Comparison of ENCODE assay signal across 8 cellular contexts in the genomic region with DNA sequence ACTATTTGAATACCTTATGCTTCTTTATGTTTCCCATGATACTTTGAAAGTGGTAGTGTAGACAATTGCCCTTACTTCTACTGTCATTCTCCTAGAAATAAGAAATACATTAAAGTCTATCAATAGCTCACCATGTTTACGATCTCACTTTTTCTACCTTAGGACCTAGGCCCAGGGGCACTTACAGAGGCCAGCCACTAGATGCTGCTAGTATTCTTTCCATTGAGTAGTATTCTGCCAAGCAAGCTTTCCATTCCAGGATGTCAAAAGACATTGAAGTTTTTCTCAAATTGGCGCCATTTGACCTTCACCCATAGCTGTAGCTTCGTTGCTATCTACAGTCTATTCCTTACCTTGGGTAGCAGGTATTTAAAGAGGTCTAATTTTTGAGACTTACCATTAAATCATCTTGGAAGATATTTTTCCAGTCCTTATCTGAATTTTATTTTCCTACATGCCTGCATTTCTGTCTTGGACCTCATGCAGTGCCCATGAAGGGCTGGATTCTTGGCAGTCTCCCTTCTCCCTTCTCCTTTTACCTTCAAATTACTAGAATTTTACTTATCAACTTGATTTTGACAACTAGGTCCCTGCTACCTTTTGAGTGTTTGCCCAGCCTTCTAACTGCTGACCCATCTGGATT.
DNase-seq lines count a peak whose midpoint lies in the region; ATAC-seq and TF ChIP-seq lines count a peak whose summit lies in the region.

No MANE protein-coding gene starts in this region.

- no peaks in the 10 kb centered on the region for H3K9me3 ChIP-seq in left lung

- H3K27me3 Mint-ChIP-seq in activated CD4-positive, alpha-beta memory T cell treated with anti-CD3 and anti-CD28 coated beads for 36 hours = no peaks in the 10 kb centered on the region

- ATAC-seq in GM19455 (IDR thresholded peaks at IDR 0.05; ENCODE audit: unreplicated experiment) (peak; percentile 83), HG03520 (IDR thresholded peaks at IDR 0.05; ENCODE audit: unreplicated experiment) (peak; percentile 89), left lung (peak; percentile 94)

- H3K27ac ChIP-seq in brain microvascular endothelial cell (no peak overlapping the region), left lung (no peak overlapping the region)

- intact Hi-C loops in left lung (cut with DNase I) = no loop called here
- intact Hi-C loops in activated CD4-positive, alpha-beta memory T cell treated with anti-CD3 and anti-CD28 coated beads for 36 hours (cut with micrococcal nuclease) = no loop called here

- H3K4me3 ChIP-seq in brain microvascular endothelial cell (ENCODE audit: low read depth, low read length) (no peak overlapping the region), left lung (no peak overlapping the region)

- H3K36me3 ChIP-seq in brain microvascular endothelial cell (replicated peaks) = no peaks in the 10 kb centered on the region
- H3K36me3 ChIP-seq in left lung = no peaks in the 10 kb centered on the region

- DNase-seq in Caki2 (ENCODE audit: low read depth) (peak; percentile 27), NCI-H526 treated with DMSO at 0.1 percent for 48 hours (lab: John Stamatoyannopoulos, UW) (peak; percentile 37), brain microvascular endothelial cell (peak; percentile 58), left lung (no peak), activated gamma-delta T cell (lab: John Stamatoyannopoulos, UW) (no peak)
- DNase-seq in activated CD4-positive, alpha-beta memory T cell treated with anti-CD3 and anti-CD28 coated beads for 36 hours = no peak

- H3K27me3 ChIP-seq in brain microvascular endothelial cell (replicated peaks) (no peaks in the 10 kb centered on the region), left lung (no peaks in the 10 kb centered on the region)

- peak; percentile 100 for TF ChIP-seq CTCF in brain microvascular endothelial cell (IDR thresholded peaks at IDR 0.05; ENCODE audit: low read depth, low read length, missing control alignments)
- TF ChIP-seq CTCF in left lung (IDR thresholded peaks at IDR 0.05) = peak; percentile 51 to 79

- CTCF ChIA-PET in activated CD4-positive, alpha-beta memory T cell treated with anti-CD3 and anti-CD28 coated beads for 36 hours (lab: Charles Lee) = no interaction called here

- no peaks in the 10 kb centered on the region for H3K4me1 ChIP-seq in left lung

- H3K27ac Mint-ChIP-seq in activated CD4-positive, alpha-beta memory T cell treated with anti-CD3 and anti-CD28 coated beads for 36 hours = no peak overlapping the region

- H3K9me3 Mint-ChIP-seq in activated CD4-positive, alpha-beta memory T cell treated with anti-CD3 and anti-CD28 coated beads for 36 hours = peaks cover 2% of the 10 kb centered on the region

- POLR2A ChIA-PET in activated CD4-positive, alpha-beta memory T cell treated with anti-CD3 and anti-CD28 coated beads for 36 hours (lab: Charles Lee) = no interaction called here

- in situ Hi-C loops in Caki2 (cut with HindIII; ENCODE audit: low pct_unique_long_range_greater_than_20kb, low sequenced_read_pairs) (no loop called here), brain microvascular endothelial cell (cut with HindIII; ENCODE audit: low pct_ligation_motif_present, low sequenced_read_pairs) (no loop called here)

- H3K4me1 Mint-ChIP-seq in activated CD4-positive, alpha-beta memory T cell treated with anti-CD3 and anti-CD28 coated beads for 36 hours (ENCODE audit: low read depth) = no peaks in the 10 kb centered on the region

- no peaks in the 10 kb centered on the region for H3K36me3 Mint-ChIP-seq in activated CD4-positive, alpha-beta memory T cell treated with anti-CD3 and anti-CD28 coated beads for 36 hours

- H3K4me3 Mint-ChIP-seq in activated CD4-positive, alpha-beta memory T cell treated with anti-CD3 and anti-CD28 coated beads for 36 hours = no peak overlapping the region

Comparison
In these comparisons a context has a peak if more than half of its experiments do, and no peak if none do; other contexts are left out.
1. DNase-seq: peak in Caki2 (single experiment), NCI-H526 treated with DMSO at 0.1 percent for 48 hours (single experiment) and brain microvascular endothelial cell (single experiment); none in left lung (0 of 2), activated CD4-positive, alpha-beta memory T cell treated with anti-CD3 and anti-CD28 coated beads for 36 hours (single experiment) and activated gamma-delta T cell (single experiment).
2. Peak in every context shown above with its lines, with median percentiles within 50 percentile points of each other: ATAC-seq.